ENCODE assay signal across 15 cellular contexts in the genomic region with DNA sequence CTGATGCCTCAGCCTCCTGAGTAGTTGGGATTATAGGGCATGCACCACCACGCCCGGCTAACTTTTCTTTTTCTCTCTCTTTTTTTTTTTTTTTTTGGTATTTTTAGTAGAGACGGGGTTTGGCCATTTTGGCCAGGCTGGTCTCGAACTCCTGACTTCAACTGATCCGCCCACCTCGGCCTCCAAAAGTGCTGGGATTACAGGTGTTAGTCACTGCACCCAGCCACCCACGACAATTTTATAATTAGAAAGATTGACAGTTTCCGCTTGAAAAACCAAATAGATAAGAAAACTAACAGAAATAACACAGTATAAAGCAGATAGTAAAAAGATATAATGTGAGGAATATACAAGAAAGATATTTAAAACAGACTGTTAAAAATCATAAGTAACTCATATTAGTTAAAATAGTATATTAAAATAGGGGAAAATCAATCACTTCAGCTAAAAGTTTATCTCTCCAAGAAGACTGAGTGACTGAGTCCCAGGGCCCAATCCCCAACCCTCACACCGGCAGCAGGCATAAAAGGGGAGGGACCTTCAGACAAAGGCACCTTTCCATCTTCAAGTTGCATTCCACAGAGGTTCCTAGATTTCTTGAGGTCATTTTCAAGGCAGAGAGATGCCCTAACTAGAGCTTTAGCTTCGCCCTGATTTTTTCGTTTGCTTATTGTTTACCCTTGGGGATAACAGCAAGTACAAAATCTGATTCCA. TPM values are rescaled to one million over a fixed set of nuclear protein-coding genes. Genes with fewer than 3 reads are reported as not detected.
A peak's percentile ranks its signal among the peaks of the same experiment; 100 is the strongest.
DNase-seq lines count a peak whose midpoint lies in the region; ATAC-seq and TF ChIP-seq lines count a peak whose summit lies in the region.
"Had no signal": no experiment of that assay in that cellular context is flagged by ENCODE, and none has a peak within 500 bp of the region (broad histone marks: within the 10 kb centered on the region; RNA-seq: fewer than 3 reads in every experiment).

No MANE protein-coding gene starts in this region.

- WGBS in mesendoderm (ENCODE audit: extremely low coverage, insufficient coverage, low lambda C conversion rate), result no CpG with 5 or more reads among the region's 11 CpGs

- H3K4me1 ChIP-seq in GM23338 (ENCODE audit: insufficient read depth) (peaks cover 18% of the 10 kb centered on the region), mesendoderm (ENCODE audit: control insufficient read depth, low read depth, low read length) (no peaks in the 10 kb centered on the region)

- peak overlapping the region; percentile 85 for H2AFZ ChIP-seq in GM23338

- H3K9ac ChIP-seq in mesendoderm (ENCODE audit: low read length), result no peak overlapping the region

- no peak overlapping the region for H3K4me3 Mint-ChIP-seq in GM23338
- H3K4me3 Mint-ChIP-seq in T-helper 2 cell treated with Interferon-gamma antibody and Interleukin-4, amounts not matched to agents 5 μg/mL and 100 μg/mL, for 36 hours, result no peak overlapping the region

- H2AK5ac ChIP-seq in mesendoderm (ENCODE audit: low read length), result no peak overlapping the region

- H3K79me2 ChIP-seq in GM23338 (replicated peaks; ENCODE audit: insufficient read depth) (peaks cover 7% of the 10 kb centered on the region; the same call in 1 of the 2 replicates), mesendoderm (ENCODE audit: control insufficient read depth, insufficient read depth, low read length) (no peaks in the 10 kb centered on the region)

- H3K4me3 ChIP-seq in GM23338 (no peak overlapping the region), mesendoderm (ENCODE audit: low read length) (no peak overlapping the region)

- H3K9me3 Mint-ChIP-seq in GM23338, result no peaks in the 10 kb centered on the region
- H3K9me3 Mint-ChIP-seq in T-helper 2 cell treated with Interferon-gamma antibody and Interleukin-4, amounts not matched to agents 5 μg/mL and 100 μg/mL, for 36 hours, result no peaks in the 10 kb centered on the region
- H3K9me3 Mint-ChIP-seq: activated naive CD4-positive, alpha-beta T cell treated with anti-CD3 and anti-CD28 coated beads, Interleukin-2, amount 10 ng/mL, durations not matched to agents 7 days and 5 days; dendritic cell treated with granulocyte-macrophage colony-stimulating factor and Interleukin-4, amounts not matched to agents 40 ng/mL and 50 ng/mL, for 4 days had no signal

- H3K27ac ChIP-seq in C4-2B, result peak overlapping the region; percentile 86
- H3K27ac ChIP-seq in GM23338 (ENCODE audit: low read depth), result no peak overlapping the region
- H3K27ac ChIP-seq in VCaP, result peak overlapping the region; percentile 95
- H3K27ac ChIP-seq in mesendoderm (ENCODE audit: low read depth, low read length), result no peak overlapping the region

- H3K23ac ChIP-seq in mesendoderm (ENCODE audit: low read length), result no peak overlapping the region

- no peak for ATAC-seq in GM23338

- no peak overlapping the region for H4K8ac ChIP-seq in mesendoderm (ENCODE audit: low read depth, low read length)

- H3K27me3 ChIP-seq in GM23338 (ENCODE audit: insufficient read depth) (peaks cover 5% of the 10 kb centered on the region; the same call in 1 of the 2 replicates), mesendoderm (ENCODE audit: insufficient read depth, low read length, poor library complexity) (no peaks in the 10 kb centered on the region)
- H3K27me3 ChIP-seq: sigmoid colon had no signal

- H4K20me1 ChIP-seq in GM23338 (replicated peaks; ENCODE audit: insufficient read depth), result peaks cover 8% of the 10 kb centered on the region; the same call in 1 of the 2 replicates

- no peak overlapping the region for H2BK120ac ChIP-seq in mesendoderm (ENCODE audit: low read depth, low read length)

- H3K9me2 ChIP-seq in GM23338 (ENCODE audit: insufficient read depth), result 0 out of 2 replicates have a peak, but pooled peaks cover 2% of the 10 kb centered on the region

- H3K18ac ChIP-seq in mesendoderm (ENCODE audit: low read length), result no peak overlapping the region

- H2BK15ac ChIP-seq in mesendoderm (replicated peaks; ENCODE audit: low read depth), result no peak overlapping the region

- H3K27me3 Mint-ChIP-seq in GM23338 (ENCODE audit: insufficient read depth, low read depth, poor library complexity), result no peaks in the 10 kb centered on the region
- H3K27me3 Mint-ChIP-seq in T-helper 2 cell treated with Interferon-gamma antibody and Interleukin-4, amounts not matched to agents 5 μg/mL and 100 μg/mL, for 36 hours (ENCODE audit: low read depth), result peaks cover 37% of the 10 kb centered on the region
- H3K27me3 Mint-ChIP-seq: dendritic cell treated with granulocyte-macrophage colony-stimulating factor and Interleukin-4, amounts not matched to agents 40 ng/mL and 50 ng/mL, for 4 days had no signal

- no peak overlapping the region for H4K5ac ChIP-seq in mesendoderm (ENCODE audit: low read length)

- H3K36me3 Mint-ChIP-seq in GM23338 (ENCODE audit: low read depth), result no peaks in the 10 kb centered on the region
- H3K36me3 Mint-ChIP-seq in T-helper 2 cell treated with Interferon-gamma antibody and Interleukin-4, amounts not matched to agents 5 μg/mL and 100 μg/mL, for 36 hours (ENCODE audit: low read depth), result peaks cover 20% of the 10 kb centered on the region

- H3F3A ChIP-seq in GM23338 (replicated peaks; ENCODE audit: low read depth), result peaks cover 5% of the 10 kb centered on the region; the same call in 1 of the 2 replicates

- no peak overlapping the region for H3K27ac Mint-ChIP-seq in GM23338
- no peak overlapping the region for H3K27ac Mint-ChIP-seq in T-helper 2 cell treated with Interferon-gamma antibody and Interleukin-4, amounts not matched to agents 5 μg/mL and 100 μg/mL, for 36 hours
- H3K27ac Mint-ChIP-seq: dendritic cell treated with granulocyte-macrophage colony-stimulating factor and Interleukin-4, amounts not matched to agents 40 ng/mL and 50 ng/mL, for 4 days had no signal

- no peak for TF ChIP-seq CTCF in C4-2B (conservative IDR thresholded peaks at IDR 0.05)
- TF ChIP-seq CTCF in GM23338 (conservative IDR thresholded peaks at IDR 0.05; ENCODE audit: low read depth in 2 of 2), result no peak
- TF ChIP-seq CTCF in VCaP (conservative IDR thresholded peaks at IDR 0.05), result no peak

- H2BK5ac ChIP-seq in mesendoderm (ENCODE audit: low read length), result no peak overlapping the region

- H3K4me1 Mint-ChIP-seq in GM23338, result peaks cover 22% of the 10 kb centered on the region
- H3K4me1 Mint-ChIP-seq in T-helper 2 cell treated with Interferon-gamma antibody and Interleukin-4, amounts not matched to agents 5 μg/mL and 100 μg/mL, for 36 hours (ENCODE audit: low read depth), result peaks cover 20% of the 10 kb centered on the region

- no peak overlapping the region for H3K4ac ChIP-seq in mesendoderm (ENCODE audit: low read depth, low read length)

- no peaks in the 10 kb centered on the region for H3K36me3 ChIP-seq in GM23338 (ENCODE audit: insufficient read depth)
- no peaks in the 10 kb centered on the region for H3K36me3 ChIP-seq in mesendoderm (ENCODE audit: control insufficient read depth, insufficient read depth, low read length)
- H3K36me3 ChIP-seq: thoracic aorta had no signal

- DNase-seq in GM23338 (ENCODE audit: low spot score), result peak; percentile 59
- peak; percentile 16 for DNase-seq in mesendoderm
- DNase-seq in cerebellar cortex (ENCODE audit: low spot score), result no peak
- DNase-seq in foreskin melanocyte, result no peak
- DNase-seq in activated CD4-positive, alpha-beta T cell treated with anti-CD3 and anti-CD28 coated beads, Interleukin-2, amount 50 U/mL, for 48 hours, result no peak
- no peak for DNase-seq in T-helper 2 cell treated with Interferon-gamma antibody and Interleukin-4, amounts not matched to agents 5 μg/mL and 100 μg/mL, for 36 hours (ENCODE audit: low spot score)
- DNase-seq: activated naive CD4-positive, alpha-beta T cell treated with anti-CD3 and anti-CD28 coated beads, Interleukin-2, amount 10 ng/mL, durations not matched to agents 7 days and 5 days; COR-L47; sigmoid colon; T-helper 1 cell had no signal

- peaks cover 1% of the 10 kb centered on the region for H3K79me1 ChIP-seq in mesendoderm (ENCODE audit: low read length)

- H3K4me2 ChIP-seq in GM23338 (0 out of 2 replicates have a peak overlapping the region, but pooled peaks have one; percentile 66), mesendoderm (ENCODE audit: low read length) (no peak overlapping the region)

- no peak overlapping the region for H3K56ac ChIP-seq in mesendoderm (ENCODE audit: low read length)

TF ChIP-seq in GM23338, 12 proteins besides CTCF, POLR2A, EP300 and RAD21 (continues in another document):
- TF ChIP-seq EZH2phosphoT487 (IDR thresholded peaks at IDR 0.05; ENCODE audit: unreplicated experiment) (no peak), NANOG (IDR thresholded peaks at IDR 0.05; ENCODE audit: borderline replicate concordance) (no peak), ZNF114 (CRISPR knock-in tag; IDR thresholded peaks at IDR 0.05) (no peak)
- TF ChIP-seq, protein P1, sequence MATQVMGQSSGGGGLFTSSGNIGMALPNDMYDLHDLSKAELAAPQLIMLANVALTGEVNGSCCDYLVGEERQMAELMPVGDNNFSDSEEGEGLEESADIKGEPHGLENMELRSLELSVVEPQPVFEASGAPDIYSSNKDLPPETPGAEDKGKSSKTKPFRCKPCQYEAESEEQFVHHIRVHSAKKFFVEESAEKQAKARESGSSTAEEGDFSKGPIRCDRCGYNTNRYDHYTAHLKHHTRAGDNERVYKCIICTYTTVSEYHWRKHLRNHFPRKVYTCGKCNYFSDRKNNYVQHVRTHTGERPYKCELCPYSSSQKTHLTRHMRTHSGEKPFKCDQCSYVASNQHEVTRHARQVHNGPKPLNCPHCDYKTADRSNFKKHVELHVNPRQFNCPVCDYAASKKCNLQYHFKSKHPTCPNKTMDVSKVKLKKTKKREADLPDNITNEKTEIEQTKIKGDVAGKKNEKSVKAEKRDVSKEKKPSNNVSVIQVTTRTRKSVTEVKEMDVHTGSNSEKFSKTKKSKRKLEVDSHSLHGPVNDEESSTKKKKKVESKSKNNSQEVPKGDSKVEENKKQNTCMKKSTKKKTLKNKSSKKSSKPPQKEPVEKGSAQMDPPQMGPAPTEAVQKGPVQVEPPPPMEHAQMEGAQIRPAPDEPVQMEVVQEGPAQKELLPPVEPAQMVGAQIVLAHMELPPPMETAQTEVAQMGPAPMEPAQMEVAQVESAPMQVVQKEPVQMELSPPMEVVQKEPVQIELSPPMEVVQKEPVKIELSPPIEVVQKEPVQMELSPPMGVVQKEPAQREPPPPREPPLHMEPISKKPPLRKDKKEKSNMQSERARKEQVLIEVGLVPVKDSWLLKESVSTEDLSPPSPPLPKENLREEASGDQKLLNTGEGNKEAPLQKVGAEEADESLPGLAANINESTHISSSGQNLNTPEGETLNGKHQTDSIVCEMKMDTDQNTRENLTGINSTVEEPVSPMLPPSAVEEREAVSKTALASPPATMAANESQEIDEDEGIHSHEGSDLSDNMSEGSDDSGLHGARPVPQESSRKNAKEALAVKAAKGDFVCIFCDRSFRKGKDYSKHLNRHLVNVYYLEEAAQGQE (IDR thresholded peaks at IDR 0.05; ENCODE audit: unreplicated experiment), result no peak

RNA-seq across cellular contexts. Expression of a gene that starts 1.4 kb away (rescaled TPM):
- total RNA-seq in GM23338 (2014; rRNA removed; shearing (Covaris generic)), result 2.2 and 8.3 TPM in 2 replicates
- 4.1 and 4.2 TPM in 2 replicates for polyA plus RNA-seq in GM23338 (2016; fragmentation: Nextera tagmentation; extraction: Ambion mirVana)
- polyA plus RNA-seq in mesendoderm (2013, experiment 1 of 2), result 1.8 TPM
- 2.3 TPM for polyA plus RNA-seq in mesendoderm (2013, experiment 2 of 2)

RNA-seq across cellular contexts. Expression of a gene that starts 2.2 kb away (rescaled TPM):
- 0.08 TPM in 1 of 2 replicates, not detected in the other for total RNA-seq in GM23338 (2014; rRNA removed; shearing (Covaris generic))
- 0.18 and 0.37 TPM in 2 replicates for polyA plus RNA-seq in GM23338 (2016; fragmentation: Nextera tagmentation; extraction: Ambion mirVana)
- polyA plus RNA-seq in mesendoderm (2013, experiment 1 of 2), result under 0.01 TPM
- polyA plus RNA-seq in mesendoderm (2013, experiment 2 of 2), result not detected
- total RNA-seq: LHCN-M2, sigmoid colon, thoracic aorta had no signal
- polyA plus RNA-seq: sigmoid colon had no signal

Comparison
In these comparisons a context has a peak if more than half of its experiments do, and no peak if none do; other contexts are left out.
1. H3K27ac ChIP-seq: peak in C4-2B (single experiment) and VCaP (single experiment); none in GM23338 (single experiment) and mesendoderm (single experiment).
2. DNase-seq: peak in GM23338 (single experiment) and mesendoderm (single experiment); none in cerebellar cortex (single experiment), foreskin melanocyte (single experiment), activated CD4-positive, alpha-beta T cell treated with anti-CD3 and anti-CD28 coated beads, Interleukin-2, amount 50 U/mL, for 48 hours (0 of 2) and T-helper 2 cell treated with Interferon-gamma antibody and Interleukin-4, amounts not matched to agents 5 μg/mL and 100 μg/mL, for 36 hours (single experiment).